ENCODE assay signal across 1 cellular context in the genomic region with DNA sequence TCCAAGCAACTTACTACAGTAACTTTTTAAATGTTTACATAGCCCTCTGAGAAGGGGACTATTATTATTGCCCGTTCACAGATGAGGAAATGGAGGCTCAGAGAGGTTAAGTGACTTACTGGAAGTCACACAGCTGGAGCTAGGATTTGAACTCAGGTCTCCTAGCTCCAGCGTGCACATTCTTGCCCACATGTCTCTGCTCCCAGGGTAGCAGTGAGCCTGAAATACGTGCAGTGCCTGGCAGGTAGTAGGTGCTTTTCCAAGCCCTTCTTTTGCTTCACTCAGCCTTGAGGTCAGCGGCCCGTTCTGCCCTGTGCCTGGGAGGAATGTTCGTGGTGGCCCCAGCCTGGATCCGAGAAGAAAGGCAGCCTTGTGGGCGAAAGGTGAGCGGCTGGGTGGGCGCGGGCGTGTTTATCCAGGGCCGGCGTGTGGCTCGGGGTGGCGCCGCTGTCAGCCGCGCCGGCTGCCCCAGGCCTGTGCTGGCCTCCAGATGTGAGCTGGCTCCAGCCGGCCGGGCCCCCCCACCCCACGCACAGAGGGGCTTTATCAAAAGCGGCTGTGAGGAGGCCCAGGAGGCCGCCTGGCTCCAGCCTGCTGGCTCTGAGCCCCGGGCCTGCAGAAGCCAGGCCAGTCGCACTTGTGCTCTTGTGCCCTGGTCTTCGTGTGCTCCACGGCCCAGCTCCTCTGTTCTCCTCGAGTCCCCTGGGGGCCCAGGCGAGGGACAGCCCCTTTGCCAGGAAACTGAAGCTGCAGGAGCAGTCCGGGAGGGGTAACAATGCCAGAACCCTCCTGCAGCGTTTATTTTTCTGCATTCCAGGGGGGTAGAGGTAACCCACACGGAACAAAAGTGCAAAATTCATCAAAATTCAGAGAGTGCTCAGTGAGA.
TF ChIP-seq lines count a peak whose summit lies in the region.

No MANE protein-coding gene starts in this region.

TF ChIP-seq in HepG2, 621 proteins besides CTCF, POLR2A, EP300 and RAD21 (continued from another document and continues in another):
- TF ChIP-seq, protein P1, sequence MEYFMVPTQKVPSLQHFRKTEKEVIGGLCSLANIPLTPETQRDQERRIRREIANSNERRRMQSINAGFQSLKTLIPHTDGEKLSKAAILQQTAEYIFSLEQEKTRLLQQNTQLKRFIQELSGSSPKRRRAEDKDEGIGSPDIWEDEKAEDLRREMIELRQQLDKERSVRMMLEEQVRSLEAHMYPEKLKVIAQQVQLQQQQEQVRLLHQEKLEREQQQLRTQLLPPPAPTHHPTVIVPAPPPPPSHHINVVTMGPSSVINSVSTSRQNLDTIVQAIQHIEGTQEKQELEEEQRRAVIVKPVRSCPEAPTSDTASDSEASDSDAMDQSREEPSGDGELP (IDR thresholded peaks at IDR 0.05; ENCODE audit: borderline replicate concordance, low read depth): peak; percentile 70; the same call in 1 of the 2 replicates
- no peak for TF ChIP-seq RNF2 (conservative IDR thresholded peaks at IDR 0.05; ENCODE audit: low read depth)
- TF ChIP-seq CENPT (CRISPR knock-in tag; IDR thresholded peaks at IDR 0.05; ENCODE audit: low read depth): no peak
- TF ChIP-seq FOXC1 (CRISPR knock-in tag; IDR thresholded peaks at IDR 0.05; ENCODE audit: borderline replicate concordance): peak; percentile 76; the same call in 1 of the 2 replicates
- 0 out of 2 replicates have a peak, but pooled peaks have one; percentile 39 for TF ChIP-seq ZNF746 (CRISPR knock-in tag; IDR thresholded peaks at IDR 0.05)
- 0 out of 4 replicates have a peak, but pooled peaks of 1 of the 2 experiments have one; percentile 32 for TF ChIP-seq NR2F1 (CRISPR knock-in tag; IDR thresholded peaks at IDR 0.05)
- TF ChIP-seq, protein P2, sequence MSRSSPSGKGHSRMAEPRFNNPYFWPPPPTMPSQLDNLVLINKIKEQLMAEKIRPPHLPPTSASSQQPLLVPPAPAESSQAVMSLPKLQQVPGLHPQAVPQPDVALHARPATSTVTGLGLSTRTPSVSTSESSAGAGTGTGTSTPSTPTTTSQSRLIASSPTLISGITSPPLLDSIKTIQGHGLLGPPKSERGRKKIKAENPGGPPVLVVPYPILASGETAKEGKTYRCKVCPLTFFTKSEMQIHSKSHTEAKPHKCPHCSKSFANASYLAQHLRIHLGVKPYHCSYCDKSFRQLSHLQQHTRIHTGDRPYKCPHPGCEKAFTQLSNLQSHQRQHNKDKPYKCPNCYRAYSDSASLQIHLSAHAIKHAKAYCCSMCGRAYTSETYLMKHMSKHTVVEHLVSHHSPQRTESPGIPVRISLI (CRISPR knock-in tag; IDR thresholded peaks at IDR 0.05; ENCODE audit: borderline replicate concordance): peak; percentile 51; the same call in 1 of the 2 replicates
- 0 out of 2 replicates have a peak, but pooled peaks have one; percentile 46 for TF ChIP-seq ZNF441 (CRISPR knock-in tag; IDR thresholded peaks at IDR 0.05; ENCODE audit: borderline replicate concordance)
- TF ChIP-seq ZNF292 (CRISPR knock-in tag; IDR thresholded peaks at IDR 0.05; ENCODE audit: borderline replicate concordance, low read depth): 0 out of 2 replicates have a peak, but pooled peaks have one; percentile 49
- TF ChIP-seq ZNF274 (CRISPR knock-in tag; IDR thresholded peaks at IDR 0.05): peak; percentile 51; the same call in 1 of the 2 replicates
- no peak for TF ChIP-seq IRF2 (CRISPR knock-in tag; IDR thresholded peaks at IDR 0.05)
- TF ChIP-seq MTA3 (CRISPR knock-in tag; IDR thresholded peaks at IDR 0.05): no peak
- TF ChIP-seq, protein P3, sequence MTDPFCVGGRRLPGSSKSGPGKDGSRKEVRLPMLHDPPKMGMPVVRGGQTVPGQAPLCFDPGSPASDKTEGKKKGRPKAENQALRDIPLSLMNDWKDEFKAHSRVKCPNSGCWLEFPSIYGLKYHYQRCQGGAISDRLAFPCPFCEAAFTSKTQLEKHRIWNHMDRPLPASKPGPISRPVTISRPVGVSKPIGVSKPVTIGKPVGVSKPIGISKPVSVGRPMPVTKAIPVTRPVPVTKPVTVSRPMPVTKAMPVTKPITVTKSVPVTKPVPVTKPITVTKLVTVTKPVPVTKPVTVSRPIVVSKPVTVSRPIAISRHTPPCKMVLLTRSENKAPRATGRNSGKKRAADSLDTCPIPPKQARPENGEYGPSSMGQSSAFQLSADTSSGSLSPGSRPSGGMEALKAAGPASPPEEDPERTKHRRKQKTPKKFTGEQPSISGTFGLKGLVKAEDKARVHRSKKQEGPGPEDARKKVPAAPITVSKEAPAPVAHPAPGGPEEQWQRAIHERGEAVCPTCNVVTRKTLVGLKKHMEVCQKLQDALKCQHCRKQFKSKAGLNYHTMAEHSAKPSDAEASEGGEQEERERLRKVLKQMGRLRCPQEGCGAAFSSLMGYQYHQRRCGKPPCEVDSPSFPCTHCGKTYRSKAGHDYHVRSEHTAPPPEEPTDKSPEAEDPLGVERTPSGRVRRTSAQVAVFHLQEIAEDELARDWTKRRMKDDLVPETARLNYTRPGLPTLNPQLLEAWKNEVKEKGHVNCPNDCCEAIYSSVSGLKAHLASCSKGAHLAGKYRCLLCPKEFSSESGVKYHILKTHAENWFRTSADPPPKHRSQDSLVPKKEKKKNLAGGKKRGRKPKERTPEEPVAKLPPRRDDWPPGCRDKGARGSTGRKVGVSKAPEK (CRISPR knock-in tag; IDR thresholded peaks at IDR 0.05; ENCODE audit: borderline replicate concordance): peak; percentile 35; the same call in 1 of the 2 replicates
- peak; percentile 52; the same call in 1 of the 2 replicates for TF ChIP-seq MTA1 (CRISPR knock-in tag; IDR thresholded peaks at IDR 0.05; ENCODE audit: borderline replicate concordance)
- no peak for TF ChIP-seq NFKBIZ (CRISPR knock-in tag; IDR thresholded peaks at IDR 0.05)
- peak; percentile 50; the same call in 1 of the 2 replicates for TF ChIP-seq PITX1 (CRISPR knock-in tag; IDR thresholded peaks at IDR 0.05)
- TF ChIP-seq TBX2 (CRISPR knock-in tag; IDR thresholded peaks at IDR 0.05; ENCODE audit: borderline replicate concordance): peak; percentile 88
- peak; percentile 17; the same call in 1 of the 2 replicates for TF ChIP-seq FOXP4 (CRISPR knock-in tag; IDR thresholded peaks at IDR 0.05)
- TF ChIP-seq, protein P4, sequence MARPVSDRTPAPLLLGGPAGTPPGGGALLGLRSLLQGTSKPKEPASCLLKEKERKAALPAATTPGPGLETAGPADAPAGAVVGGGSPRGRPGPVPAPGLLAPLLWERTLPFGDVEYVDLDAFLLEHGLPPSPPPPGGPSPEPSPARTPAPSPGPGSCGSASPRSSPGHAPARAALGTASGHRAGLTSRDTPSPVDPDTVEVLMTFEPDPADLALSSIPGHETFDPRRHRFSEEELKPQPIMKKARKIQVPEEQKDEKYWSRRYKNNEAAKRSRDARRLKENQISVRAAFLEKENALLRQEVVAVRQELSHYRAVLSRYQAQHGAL (CRISPR knock-in tag; IDR thresholded peaks at IDR 0.05; ENCODE audit: not compliant biosample characterization): peak; percentile 64
- peak; percentile 37; the same call in 1 of the 2 replicates for TF ChIP-seq MXD3 (CRISPR knock-in tag; IDR thresholded peaks at IDR 0.05)
- TF ChIP-seq PHF5A (CRISPR knock-in tag; IDR thresholded peaks at IDR 0.05; ENCODE audit: low read depth, unreplicated experiment): no peak
- 0 out of 2 replicates have a peak, but pooled peaks have one; percentile 65 for TF ChIP-seq AKAP8 (CRISPR knock-in tag; IDR thresholded peaks at IDR 0.05)
- TF ChIP-seq KDM5A (IDR thresholded peaks at IDR 0.05; ENCODE audit: borderline replicate concordance, low read length): no peak
- no peak for TF ChIP-seq ZNF552 (CRISPR knock-in tag; IDR thresholded peaks at IDR 0.05; ENCODE audit: borderline replicate concordance)
- no peak for TF ChIP-seq ATF4 (CRISPR knock-in tag; IDR thresholded peaks at IDR 0.05)
- no peak for TF ChIP-seq TRIM24 (CRISPR knock-in tag; IDR thresholded peaks at IDR 0.05)
- TF ChIP-seq ZNF234 (CRISPR knock-in tag; conservative IDR thresholded peaks at IDR 0.05): no peak
- TF ChIP-seq, protein P5, sequence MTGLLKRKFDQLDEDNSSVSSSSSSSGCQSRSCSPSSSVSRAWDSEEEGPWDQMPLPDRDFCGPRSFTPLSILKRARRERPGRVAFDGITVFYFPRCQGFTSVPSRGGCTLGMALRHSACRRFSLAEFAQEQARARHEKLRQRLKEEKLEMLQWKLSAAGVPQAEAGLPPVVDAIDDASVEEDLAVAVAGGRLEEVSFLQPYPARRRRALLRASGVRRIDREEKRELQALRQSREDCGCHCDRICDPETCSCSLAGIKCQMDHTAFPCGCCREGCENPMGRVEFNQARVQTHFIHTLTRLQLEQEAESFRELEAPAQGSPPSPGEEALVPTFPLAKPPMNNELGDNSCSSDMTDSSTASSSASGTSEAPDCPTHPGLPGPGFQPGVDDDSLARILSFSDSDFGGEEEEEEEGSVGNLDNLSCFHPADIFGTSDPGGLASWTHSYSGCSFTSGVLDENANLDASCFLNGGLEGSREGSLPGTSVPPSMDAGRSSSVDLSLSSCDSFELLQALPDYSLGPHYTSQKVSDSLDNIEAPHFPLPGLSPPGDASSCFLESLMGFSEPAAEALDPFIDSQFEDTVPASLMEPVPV (CRISPR knock-in tag; IDR thresholded peaks at IDR 0.05): peak; percentile 62; the same call in 1 of the 2 replicates
- TF ChIP-seq KLF12 (CRISPR knock-in tag; IDR thresholded peaks at IDR 0.05; ENCODE audit: borderline replicate concordance): 0 out of 2 replicates have a peak, but pooled peaks have one; percentile 1
- peak; percentile 48 for TF ChIP-seq SAP130 (CRISPR knock-in tag; IDR thresholded peaks at IDR 0.05; ENCODE audit: low read depth)
- TF ChIP-seq ETV5 (CRISPR knock-in tag; IDR thresholded peaks at IDR 0.05; ENCODE audit: borderline replicate concordance): peak; percentile 28; the same call in 1 of the 2 replicates
- peak; percentile 96 for TF ChIP-seq RCOR2 (CRISPR knock-in tag; IDR thresholded peaks at IDR 0.05)
- no peak for TF ChIP-seq ZNF720 (CRISPR knock-in tag; IDR thresholded peaks at IDR 0.05)
- TF ChIP-seq, protein P6, sequence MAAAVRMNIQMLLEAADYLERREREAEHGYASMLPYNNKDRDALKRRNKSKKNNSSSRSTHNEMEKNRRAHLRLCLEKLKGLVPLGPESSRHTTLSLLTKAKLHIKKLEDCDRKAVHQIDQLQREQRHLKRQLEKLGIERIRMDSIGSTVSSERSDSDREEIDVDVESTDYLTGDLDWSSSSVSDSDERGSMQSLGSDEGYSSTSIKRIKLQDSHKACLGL (CRISPR knock-in tag; IDR thresholded peaks at IDR 0.05): peak; percentile 91
- no peak for TF ChIP-seq ZFYVE20 (CRISPR knock-in tag; IDR thresholded peaks at IDR 0.05; ENCODE audit: borderline replicate concordance, low read depth)
- TF ChIP-seq RBAK (CRISPR knock-in tag; IDR thresholded peaks at IDR 0.05): no peak
- TF ChIP-seq ZNF598 (CRISPR knock-in tag; IDR thresholded peaks at IDR 0.05; ENCODE audit: borderline replicate concordance): peak; percentile 55; the same call in 1 of the 2 replicates
- TF ChIP-seq GABPA (IDR thresholded peaks at IDR 0.05; ENCODE audit: low read depth, low read length): no peak
- TF ChIP-seq GABPA (CRISPR knock-in tag; IDR thresholded peaks at IDR 0.05; ENCODE audit: low read depth): no peak
- TF ChIP-seq, protein P7, sequence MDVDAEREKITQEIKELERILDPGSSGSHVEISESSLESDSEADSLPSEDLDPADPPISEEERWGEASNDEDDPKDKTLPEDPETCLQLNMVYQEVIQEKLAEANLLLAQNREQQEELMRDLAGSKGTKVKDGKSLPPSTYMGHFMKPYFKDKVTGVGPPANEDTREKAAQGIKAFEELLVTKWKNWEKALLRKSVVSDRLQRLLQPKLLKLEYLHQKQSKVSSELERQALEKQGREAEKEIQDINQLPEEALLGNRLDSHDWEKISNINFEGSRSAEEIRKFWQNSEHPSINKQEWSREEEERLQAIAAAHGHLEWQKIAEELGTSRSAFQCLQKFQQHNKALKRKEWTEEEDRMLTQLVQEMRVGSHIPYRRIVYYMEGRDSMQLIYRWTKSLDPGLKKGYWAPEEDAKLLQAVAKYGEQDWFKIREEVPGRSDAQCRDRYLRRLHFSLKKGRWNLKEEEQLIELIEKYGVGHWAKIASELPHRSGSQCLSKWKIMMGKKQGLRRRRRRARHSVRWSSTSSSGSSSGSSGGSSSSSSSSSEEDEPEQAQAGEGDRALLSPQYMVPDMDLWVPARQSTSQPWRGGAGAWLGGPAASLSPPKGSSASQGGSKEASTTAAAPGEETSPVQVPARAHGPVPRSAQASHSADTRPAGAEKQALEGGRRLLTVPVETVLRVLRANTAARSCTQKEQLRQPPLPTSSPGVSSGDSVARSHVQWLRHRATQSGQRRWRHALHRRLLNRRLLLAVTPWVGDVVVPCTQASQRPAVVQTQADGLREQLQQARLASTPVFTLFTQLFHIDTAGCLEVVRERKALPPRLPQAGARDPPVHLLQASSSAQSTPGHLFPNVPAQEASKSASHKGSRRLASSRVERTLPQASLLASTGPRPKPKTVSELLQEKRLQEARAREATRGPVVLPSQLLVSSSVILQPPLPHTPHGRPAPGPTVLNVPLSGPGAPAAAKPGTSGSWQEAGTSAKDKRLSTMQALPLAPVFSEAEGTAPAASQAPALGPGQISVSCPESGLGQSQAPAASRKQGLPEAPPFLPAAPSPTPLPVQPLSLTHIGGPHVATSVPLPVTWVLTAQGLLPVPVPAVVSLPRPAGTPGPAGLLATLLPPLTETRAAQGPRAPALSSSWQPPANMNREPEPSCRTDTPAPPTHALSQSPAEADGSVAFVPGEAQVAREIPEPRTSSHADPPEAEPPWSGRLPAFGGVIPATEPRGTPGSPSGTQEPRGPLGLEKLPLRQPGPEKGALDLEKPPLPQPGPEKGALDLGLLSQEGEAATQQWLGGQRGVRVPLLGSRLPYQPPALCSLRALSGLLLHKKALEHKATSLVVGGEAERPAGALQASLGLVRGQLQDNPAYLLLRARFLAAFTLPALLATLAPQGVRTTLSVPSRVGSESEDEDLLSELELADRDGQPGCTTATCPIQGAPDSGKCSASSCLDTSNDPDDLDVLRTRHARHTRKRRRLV (CRISPR knock-in tag; IDR thresholded peaks at IDR 0.05): 0 out of 2 replicates have a peak, but pooled peaks have one; percentile 30
- peak; percentile 57 for TF ChIP-seq SALL1 (CRISPR knock-in tag; IDR thresholded peaks at IDR 0.05)
